ENCODE assay signal across 7 cellular contexts in the genomic region with DNA sequence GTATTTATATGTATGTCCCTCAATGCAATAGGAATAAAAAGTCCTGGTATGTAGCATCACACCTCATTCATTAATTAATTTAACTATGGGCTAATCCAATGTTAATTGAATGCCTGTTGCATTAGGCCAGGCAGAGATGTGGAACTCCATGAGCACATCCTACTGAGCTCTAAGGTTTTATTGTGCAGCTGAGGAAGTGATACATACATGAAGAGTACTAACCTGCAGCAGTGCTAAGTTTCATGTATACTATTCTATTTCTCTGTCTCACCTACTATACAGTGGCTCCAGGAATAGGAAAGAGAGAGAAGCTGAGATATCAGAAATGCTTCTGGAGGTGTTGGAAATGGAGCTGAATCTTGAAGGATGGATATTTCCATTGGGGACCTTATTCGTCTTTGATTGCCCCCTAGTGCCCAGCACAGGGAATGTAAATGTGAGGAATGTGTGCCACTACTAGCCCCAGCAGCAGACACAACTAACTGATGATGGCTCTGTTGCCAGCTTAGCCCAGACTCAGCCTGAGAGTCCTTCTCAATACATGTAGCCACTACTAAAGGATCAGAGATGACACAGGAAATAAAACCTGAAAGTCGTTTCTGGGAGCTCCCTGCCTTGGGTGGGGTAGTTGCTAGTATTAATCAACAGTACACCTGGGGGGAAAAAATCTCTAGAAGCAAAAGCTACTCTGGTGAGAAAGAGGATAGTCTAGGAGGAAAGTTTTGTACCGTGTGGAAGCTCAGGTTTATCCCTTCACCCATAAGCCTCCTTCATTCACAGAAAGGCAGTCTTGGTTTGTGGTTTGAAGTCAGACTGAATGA.
DNase-seq lines count a peak whose midpoint lies in the region; ATAC-seq and TF ChIP-seq lines count a peak whose summit lies in the region.

No MANE protein-coding gene starts in this region.

- H3K4ac ChIP-seq in IMR-90 (ENCODE audit: low read depth, low read length), result no peak overlapping the region

- ATAC-seq in DND-41 (ENCODE audit: insufficient read depth, low read depth) (peak; percentile 59; the same call in 2 of the 3 replicates), GM19351 (IDR thresholded peaks at IDR 0.05; ENCODE audit: unreplicated experiment) (peak; percentile 94), IMR-90 (ENCODE audit: low read depth) (peak; percentile 71), HG02852 (IDR thresholded peaks at IDR 0.05; ENCODE audit: unreplicated experiment) (no peak)

- H4K91ac ChIP-seq in IMR-90 (ENCODE audit: insufficient read depth, low read depth, low read length), result no peak overlapping the region

- H3K18ac ChIP-seq in IMR-90 (ENCODE audit: low read depth, low read length), result no peak overlapping the region

- DNase-seq in DND-41 (peak; percentile 19), IMR-90 (peak; percentile 31), SK-N-SH (peak; percentile 41), fibroblast of peridontal ligament (ENCODE audit: extremely low read depth) (peak; percentile 66), retinal pigment epithelial cell (ENCODE audit: low read depth) (no peak)

- H3K4me2 ChIP-seq in DND-41 (ENCODE audit: insufficient read depth, low read length), result no peak overlapping the region
- no peak overlapping the region for H3K4me2 ChIP-seq in IMR-90 (ENCODE audit: low read depth, low read length)
- no peak overlapping the region for H3K4me2 ChIP-seq in SK-N-SH

- CTCF ChIA-PET in IMR-90 (lab: Yijun Ruan, JAX) (interaction anchor here (0.6 to 1.9 kb wide), 9 partner anchors 10 to 307 kb away, joined by 3 to 12 read pairs (median 3); no protein-coding TSS in a partner anchor), SK-N-SH (lab: Yijun Ruan, JAX) (interaction anchor here (0.6 to 2.4 kb wide), 41 partner anchors 9 to 624 kb away, joined by 3 to 31 read pairs (median 4); no protein-coding TSS in a partner anchor)

- H2BK5ac ChIP-seq in IMR-90 (ENCODE audit: low read depth, low read length, poor library complexity, severe bottlenecking), result no peak overlapping the region

- no peak overlapping the region for H3K23ac ChIP-seq in IMR-90 (ENCODE audit: low read depth, low read length)

- no peak for TF ChIP-seq POLR2A in IMR-90 (IDR thresholded peaks at IDR 0.05; ENCODE audit: low read depth, low read length)

- peaks cover 16% of the 10 kb centered on the region for H3K27me3 ChIP-seq in DND-41 (ENCODE audit: insufficient read depth, low read length, poor library complexity)
- H3K27me3 ChIP-seq in IMR-90 (ENCODE audit: control insufficient read depth, insufficient read depth, low read length), result no peaks in the 10 kb centered on the region
- no peaks in the 10 kb centered on the region for H3K27me3 ChIP-seq in SK-N-SH (ENCODE audit: insufficient read depth)

- H3K27ac ChIP-seq in DND-41 (ENCODE audit: low read length) (no peak overlapping the region), IMR-90 (ENCODE audit: insufficient read depth, low read length) (no peak overlapping the region), SK-N-SH (ENCODE audit: low read depth in 2 of 2, low read length in 1 of 2) (no peak overlapping the region)

- H4K8ac ChIP-seq in IMR-90 (ENCODE audit: low read depth in 2 of 2, low read length in 2 of 2), result no peak overlapping the region

- H3K9me2 ChIP-seq in SK-N-SH, result no peaks in the 10 kb centered on the region

- no peak overlapping the region for H2BK15ac ChIP-seq in IMR-90 (ENCODE audit: low read depth, low read length)

- H3K9me1 ChIP-seq in IMR-90 (ENCODE audit: insufficient read depth, low read length), result no peaks in the 10 kb centered on the region

- H2AK9ac ChIP-seq in IMR-90 (replicated peaks; ENCODE audit: low read depth, low read length, poor library complexity), result no peak overlapping the region

- H3K79me1 ChIP-seq in IMR-90 (ENCODE audit: low read depth in 1 of 2, low read length in 2 of 2), result no peaks in the 10 kb centered on the region

- WGBS in IMR-90 (ENCODE audit: extremely low coverage in 2 of 2, insufficient read length in 1 of 2), 2 experiments, result no CpG with 5 or more reads among the region's 3 CpGs
- 0% methylated on average over 3 of the region's 3 CpGs for WGBS in SK-N-SH (ENCODE audit: low lambda C conversion rate)

- no peak for TF ChIP-seq EP300 in SK-N-SH (IDR thresholded peaks at IDR 0.05; ENCODE audit: borderline replicate concordance in 1 of 2, low read depth in 1 of 2, low read length in 1 of 2)

- H2AK5ac ChIP-seq in IMR-90 (ENCODE audit: low read depth, low read length), result no peak overlapping the region

- H2BK120ac ChIP-seq in IMR-90 (ENCODE audit: low read depth, low read length), result no peak overlapping the region

- dilution Hi-C loops in IMR-90 (cut with HindIII; ENCODE audit: low sequenced_read_pairs, unreplicated experiment), result no loop called here

- peak; percentile 65 for TF ChIP-seq CTCF in DND-41 (IDR thresholded peaks at IDR 0.05; ENCODE audit: borderline replicate concordance, extremely low read depth, low read length, poor library complexity, severe bottlenecking)
- peak; percentile 61 for TF ChIP-seq CTCF in IMR-90 (conservative IDR thresholded peaks at IDR 0.05; ENCODE audit: low read depth, low read length)
- TF ChIP-seq CTCF in SK-N-SH (IDR thresholded peaks at IDR 0.05), result peak; percentile 78
- peak; percentile 80 for TF ChIP-seq CTCF in retinal pigment epithelial cell (conservative IDR thresholded peaks at IDR 0.05; ENCODE audit: low read depth, low read length)

- no TSS peak for BruUV-seq in IMR-90 (replicated peaks; lab: Mats Ljungman, UMichigan)

- H3K36me3 ChIP-seq in DND-41 (ENCODE audit: insufficient read depth, low read length) (no peaks in the 10 kb centered on the region), IMR-90 (ENCODE audit: control insufficient read depth, insufficient read depth, low read length) (no peaks in the 10 kb centered on the region), SK-N-SH (replicated peaks in 1 of 2; ENCODE audit: control insufficient read depth in 1 of 2, insufficient read depth in 2 of 2, low read length in 1 of 2) (no peaks in the 10 kb centered on the region)

- POLR2A ChIA-PET in IMR-90 (lab: Charles Lee; ENCODE audit: unreplicated experiment), result no interaction called here
- POLR2A ChIA-PET in SK-N-SH (lab: Yijun Ruan, JAX), result no interaction called here

- no peak overlapping the region for H3K4me3 ChIP-seq in DND-41 (ENCODE audit: low read depth in 1 of 2, low read length in 2 of 2)
- H3K4me3 ChIP-seq in IMR-90 (ENCODE audit: insufficient read depth, low read depth, low read length), result no peak overlapping the region
- H3K4me3 ChIP-seq in SK-N-SH (ENCODE audit: low read depth in 2 of 2, low read length in 1 of 2), result no peak overlapping the region; a peak in 1 of 4 replicates
- no peak overlapping the region for H3K4me3 ChIP-seq in retinal pigment epithelial cell (ENCODE audit: low read length)

- H4K20me1 ChIP-seq in DND-41 (ENCODE audit: insufficient read depth, low read length) (no peaks in the 10 kb centered on the region), IMR-90 (ENCODE audit: insufficient read depth, low read length) (no peaks in the 10 kb centered on the region), SK-N-SH (ENCODE audit: insufficient read depth) (no peaks in the 10 kb centered on the region)

- H2BK20ac ChIP-seq in IMR-90 (ENCODE audit: low read depth, low read length), result no peak overlapping the region

- H3K9ac ChIP-seq in DND-41 (ENCODE audit: low read depth, low read length) (no peak overlapping the region), IMR-90 (ENCODE audit: low read depth, low read length) (no peak overlapping the region), SK-N-SH (no peak overlapping the region)

- H3F3A ChIP-seq in SK-N-SH (replicated peaks; ENCODE audit: insufficient read depth), result no peaks in the 10 kb centered on the region

- H3K9me3 ChIP-seq in DND-41 (ENCODE audit: insufficient read depth, low read length, severe bottlenecking) (no peaks in the 10 kb centered on the region), IMR-90 (ENCODE audit: control insufficient read depth, insufficient read depth, low read length) (no peaks in the 10 kb centered on the region), SK-N-SH (no peaks in the 10 kb centered on the region)

- no peak overlapping the region for H2AFZ ChIP-seq in DND-41 (ENCODE audit: low read depth, low read length)
- H2AFZ ChIP-seq in IMR-90 (replicated peaks; ENCODE audit: low read length, poor library complexity), result no peak overlapping the region
- H2AFZ ChIP-seq in SK-N-SH (ENCODE audit: low read depth), result no peak overlapping the region

- intact Hi-C loops in IMR-90 (cut with micrococcal nuclease), result loop anchor here (1.0 kb wide), 1 partner anchor 308 kb away; no protein-coding TSS in a partner anchor

- H3K56ac ChIP-seq in IMR-90 (ENCODE audit: extremely low read depth, insufficient read depth, low read length), result no peak overlapping the region

- H3K14ac ChIP-seq in IMR-90 (replicated peaks; ENCODE audit: low read depth, low read length), result no peak overlapping the region

- in situ Hi-C loops in IMR-90 (cut with MboI; ENCODE audit: low sequenced_read_pairs), result no loop called here

- no peak overlapping the region for H4K5ac ChIP-seq in IMR-90 (ENCODE audit: low read depth, low read length)

- TF ChIP-seq RAD21 in IMR-90 (IDR thresholded peaks at IDR 0.05; ENCODE audit: low read length) (peak; percentile 58), SK-N-SH (IDR thresholded peaks at IDR 0.05; ENCODE audit: low read length) (peak; percentile 79)

- H3K4me1 ChIP-seq in DND-41 (ENCODE audit: insufficient read depth, low read length) (no peaks in the 10 kb centered on the region), IMR-90 (ENCODE audit: control insufficient read depth, insufficient read depth, low read length) (no peaks in the 10 kb centered on the region), SK-N-SH (ENCODE audit: control insufficient read depth in 1 of 2, insufficient read depth in 2 of 2, low read depth in 1 of 2, low read length in 1 of 2) (no peaks in the 10 kb centered on the region)

- H3K79me2 ChIP-seq in DND-41 (ENCODE audit: insufficient read depth, low read length) (no peaks in the 10 kb centered on the region), SK-N-SH (ENCODE audit: insufficient read depth) (no peaks in the 10 kb centered on the region)

TF ChIP-seq in IMR-90, 13 proteins besides CTCF, POLR2A, EP300 and RAD21 (continues in another document):
- TF ChIP-seq BHLHE40 (IDR thresholded peaks at IDR 0.05; ENCODE audit: low read depth, low read length), result no peak

TF ChIP-seq in SK-N-SH, 30 proteins besides CTCF, POLR2A, EP300 and RAD21:
- TF ChIP-seq YY1 (IDR thresholded peaks at IDR 0.05; ENCODE audit: low read depth) (no peak), SMC3 (IDR thresholded peaks at IDR 0.05; ENCODE audit: low read depth, low read length) (peak; percentile 83)
